In genomic region chr13:104431895-104432294, GRCh38 we compare ENCODE assay signal across 22 cellular contexts.
"Had no signal": no experiment of that assay in that cellular context is flagged by ENCODE, and none has a peak within 500 bp of the region (broad histone marks: within the 10 kb centered on the region; RNA-seq: fewer than 3 reads in every experiment).

No MANE protein-coding gene starts in this region.

- H3K27ac ChIP-seq: colonic mucosa, epithelial cell of prostate, esophagus squamous epithelium, gastrocnemius medialis, heart right ventricle, left lung, lower lobe of right lung had no signal

- DNase-seq: colonic mucosa; cortex of kidney; effector CD8-positive, alpha-beta T cell; effector memory CD8-positive, alpha-beta T cell; endodermal cell; erythroblast; esophagus squamous epithelium; foreskin fibroblast; foreskin melanocyte; gastrocnemius medialis; glutamatergic neuron; head of caudate nucleus; heart right ventricle; hippocampal formation; left cardiac atrium; left lung; left ventricle myocardium superior; lower lobe of right lung; mesenchymal stem cell; midbrain; naive thymus-derived CD4-positive, alpha-beta T cell had no signal

- H3K4me3 ChIP-seq: colonic mucosa, esophagus squamous epithelium, gastrocnemius medialis, heart right ventricle, left lung, lower lobe of right lung had no signal
